8 cellular contexts compared by ENCODE assay signal in the genomic region with DNA sequence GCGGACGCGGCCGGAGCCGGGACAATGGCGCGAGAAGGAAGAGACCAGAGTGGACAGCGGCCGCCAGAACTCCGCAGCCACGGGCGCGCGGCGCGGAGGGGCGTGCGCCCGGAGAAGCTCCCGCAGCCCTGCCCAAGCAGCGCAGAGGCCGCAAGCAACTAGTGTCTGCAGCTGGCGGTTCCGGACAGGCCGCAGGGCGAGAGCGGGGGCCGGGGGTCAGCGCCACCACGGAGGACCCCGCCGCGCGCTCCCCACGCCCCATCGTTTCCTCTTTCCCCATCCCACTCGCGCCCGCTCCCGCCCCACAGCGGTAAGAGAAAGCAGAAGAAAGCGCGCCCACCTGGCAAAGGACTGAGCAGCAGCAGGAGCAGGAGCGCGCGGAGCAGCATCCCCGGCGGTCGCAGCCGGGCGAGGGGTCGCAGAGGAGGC. TPM values are rescaled to one million over a fixed set of nuclear protein-coding genes. Genes with fewer than 3 reads are reported as not detected.
DNase-seq lines count a peak whose midpoint lies in the region; ATAC-seq and TF ChIP-seq lines count a peak whose summit lies in the region.

No MANE protein-coding gene starts in this region.

- no peak for TF ChIP-seq CTCF in hepatocyte (IDR thresholded peaks at IDR 0.05; ENCODE audit: poor library complexity)

- DNase-seq in NCI-H1092 treated with DMSO at 0.1 percent for 48 hours (lab: John Stamatoyannopoulos, UW): peak; percentile 26
- DNase-seq in NCI-H1092 (lab: John Stamatoyannopoulos, UW): no peak
- peak; percentile 48 for DNase-seq in LHCN-M2 (ENCODE audit: low read depth)
- DNase-seq in activated naive CD8-positive, alpha-beta T cell treated with anti-CD3 and anti-CD28 coated beads for 36 hours: peak; percentile 18
- peak; percentile 61 for DNase-seq in hepatocyte (ENCODE audit: low spot score)
- no peak for DNase-seq in middle frontal gyrus (ENCODE audit: extremely low spot score, low spot score)

- H3K27me3 ChIP-seq in hepatocyte: no peaks in the 10 kb centered on the region
- peaks cover 0 to 10% (median 0%) of the 10 kb centered on the region in 3 donors for H3K27me3 ChIP-seq in skeletal muscle tissue (ENCODE audit: control insufficient read depth in 3 of 3, insufficient read depth in 3 of 3, low read length in 3 of 3)

- peak overlapping the region; percentile 83 for H3K27ac ChIP-seq in hepatocyte
- H3K27ac ChIP-seq in skeletal muscle tissue (ENCODE audit: low read depth, low read length): peak overlapping the region; percentile 25

- H4K20me1 ChIP-seq in hepatocyte (ENCODE audit: insufficient read depth, poor library complexity, severe bottlenecking): no peaks in the 10 kb centered on the region

- H3K4me1 Mint-ChIP-seq in activated naive CD8-positive, alpha-beta T cell treated with anti-CD3 and anti-CD28 coated beads for 36 hours: no peaks in the 10 kb centered on the region

- peak overlapping the region in 2 of 3 donors; percentile 71 to 81 for H3K9ac ChIP-seq in skeletal muscle tissue (ENCODE audit: low read depth in 1 of 3, low read length in 3 of 3)

- no peaks in the 10 kb centered on the region for H3K9me3 ChIP-seq in hepatocyte (ENCODE audit: low read depth)
- H3K9me3 ChIP-seq in skeletal muscle tissue (ENCODE audit: control insufficient read depth in 3 of 3, low read length in 3 of 3): no peaks in the 10 kb centered on the region

- H3K9me3 Mint-ChIP-seq in activated naive CD8-positive, alpha-beta T cell treated with anti-CD3 and anti-CD28 coated beads for 36 hours: no peaks in the 10 kb centered on the region

- H3K4me3 ChIP-seq in hepatocyte (peak overlapping the region; percentile 89), skeletal muscle tissue (ENCODE audit: low read length in 3 of 3) (peak overlapping the region; percentile 76 to 82 (median 80))

- peak overlapping the region; percentile 72 for H3K4me3 Mint-ChIP-seq in activated naive CD8-positive, alpha-beta T cell treated with anti-CD3 and anti-CD28 coated beads for 36 hours

- no peaks in the 10 kb centered on the region for H3K9me2 ChIP-seq in hepatocyte (replicated peaks; ENCODE audit: insufficient read depth)

- peak overlapping the region; percentile 93 for H2AFZ ChIP-seq in hepatocyte

- no peaks in the 10 kb centered on the region for H3K4me1 ChIP-seq in hepatocyte (ENCODE audit: insufficient read depth)
- H3K4me1 ChIP-seq in skeletal muscle tissue (ENCODE audit: control insufficient read depth in 3 of 3, insufficient read depth in 3 of 3, low read length in 3 of 3): peaks cover 9 to 12% (median 11%) of the 10 kb centered on the region in 3 donors

- 1% methylated on average over 34 of the region's 52 CpGs for WGBS in hepatocyte (ENCODE audit: low lambda C conversion rate, missing lambda C conversion rate)

- H3K27me3 Mint-ChIP-seq in activated naive CD8-positive, alpha-beta T cell treated with anti-CD3 and anti-CD28 coated beads for 36 hours: peaks cover 23% of the 10 kb centered on the region

- peaks cover 18% of the 10 kb centered on the region for H3K79me2 ChIP-seq in hepatocyte

- H3K4me2 ChIP-seq in hepatocyte: peak overlapping the region; percentile 86

- H3K27ac Mint-ChIP-seq in activated naive CD8-positive, alpha-beta T cell treated with anti-CD3 and anti-CD28 coated beads for 36 hours: no peak overlapping the region

- H3K36me3 Mint-ChIP-seq in activated naive CD8-positive, alpha-beta T cell treated with anti-CD3 and anti-CD28 coated beads for 36 hours: no peaks in the 10 kb centered on the region

- ATAC-seq in GM18520 (IDR thresholded peaks at IDR 0.05; ENCODE audit: unreplicated experiment): no peak

- H3K36me3 ChIP-seq in hepatocyte (replicated peaks; ENCODE audit: insufficient read depth, low read depth): no peaks in the 10 kb centered on the region
- H3K36me3 ChIP-seq in skeletal muscle tissue (ENCODE audit: control insufficient read depth in 3 of 3, insufficient read depth in 3 of 3, low read length in 3 of 3): peaks cover 0 to 2% (median 0%) of the 10 kb centered on the region in 3 donors

RNA-seq across cellular contexts. Expression of a gene that starts 0.4 kb away (rescaled TPM):
- total RNA-seq in LHCN-M2 (2014; rRNA removed): 2.6 and 4.7 TPM in 2 replicates
- polyA plus RNA-seq in LHCN-M2 (2012): 0.97 TPM
- not detected for total RNA-seq in activated naive CD8-positive, alpha-beta T cell treated with anti-CD3 and anti-CD28 coated beads for 36 hours
- 10.8 and 19.0 TPM in 2 replicates for total RNA-seq in hepatocyte
- polyA plus RNA-seq in hepatocyte: 6.6 and 7.8 TPM in 2 replicates
- 4.7 TPM for total RNA-seq in skeletal muscle tissue

Comparison
In these comparisons a context has a peak if more than half of its experiments do, and no peak if none do; other contexts are left out.
1. DNase-seq: peak in NCI-H1092 treated with DMSO at 0.1 percent for 48 hours (single experiment), LHCN-M2 (single experiment), activated naive CD8-positive, alpha-beta T cell treated with anti-CD3 and anti-CD28 coated beads for 36 hours (single experiment) and hepatocyte (single experiment); none in NCI-H1092 (single experiment) and middle frontal gyrus (single experiment).